17 cellular contexts compared by ENCODE assay signal in the genomic region with DNA sequence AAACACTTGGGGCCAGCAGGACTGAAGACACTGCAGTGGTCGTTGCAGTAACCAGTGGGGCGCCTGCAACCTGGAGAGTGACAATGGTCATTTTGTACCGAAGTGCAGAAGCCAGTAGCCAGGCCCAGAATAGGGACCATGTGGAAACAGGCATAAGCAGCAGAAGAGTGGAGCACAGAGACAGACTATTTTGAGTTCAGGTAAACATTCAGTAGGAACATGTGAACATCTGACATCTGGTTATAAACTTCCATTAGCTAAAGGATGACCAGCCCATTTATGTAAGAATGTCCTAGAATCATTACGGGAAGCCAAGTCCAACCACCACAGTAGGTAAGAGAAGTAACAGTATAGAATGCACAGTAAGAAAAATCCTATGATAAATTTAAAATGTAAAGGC. TPM values are rescaled to one million over a fixed set of nuclear protein-coding genes. Genes with fewer than 3 reads are reported as not detected.
DNase-seq lines count a peak whose midpoint lies in the region; ATAC-seq and TF ChIP-seq lines count a peak whose summit lies in the region.
"Had no signal": no experiment of that assay in that cellular context is flagged by ENCODE, and none has a peak within 500 bp of the region (broad histone marks: within the 10 kb centered on the region; RNA-seq: fewer than 3 reads in every experiment).

No MANE protein-coding gene starts in this region.

- no peak overlapping the region for H2BK5ac ChIP-seq in mesendoderm (ENCODE audit: low read length)

- no peak overlapping the region for H3K4me2 ChIP-seq in mesendoderm (ENCODE audit: low read length)

- no peak for TF ChIP-seq CTCF in brain (conservative IDR thresholded peaks at IDR 0.05)

- H3K4me1 Mint-ChIP-seq in brain, result peaks cover 18% of the 10 kb centered on the region
- no peaks in the 10 kb centered on the region for H3K4me1 Mint-ChIP-seq in stimulated activated naive B cell treated with anti-CD40 and anti-IgM and Interleukin-4, amounts not matched to agents 10 μg/mL and 1 μg/mL and 100 μg/mL, for 72 hours

- H2BK120ac ChIP-seq in mesendoderm (ENCODE audit: low read depth, low read length), result no peak overlapping the region

- no peak overlapping the region for H4K5ac ChIP-seq in mesendoderm (ENCODE audit: low read length)

- H2BK15ac ChIP-seq in mesendoderm (replicated peaks; ENCODE audit: low read depth), result no peak overlapping the region

- H3K56ac ChIP-seq in mesendoderm (ENCODE audit: low read length), result no peak overlapping the region

- H3K36me3 ChIP-seq in HUES48 (ENCODE audit: control insufficient read depth, insufficient read depth, low read length), result peaks cover 53% of the 10 kb centered on the region
- no peaks in the 10 kb centered on the region for H3K36me3 ChIP-seq in mesendoderm (ENCODE audit: control insufficient read depth, insufficient read depth, low read length)

- H3K27ac Mint-ChIP-seq in brain, result peak overlapping the region in 3 of 5 experiments; percentile 91 to 95 (median 92)
- H3K27ac Mint-ChIP-seq in stimulated activated naive B cell treated with anti-CD40 and anti-IgM and Interleukin-4, amounts not matched to agents 10 μg/mL and 1 μg/mL and 100 μg/mL, for 72 hours, result peak overlapping the region; percentile 25

- no peak for ATAC-seq in stimulated activated naive B cell treated with anti-CD40 and anti-IgM and Interleukin-4, amounts not matched to agents 10 μg/mL and 1 μg/mL and 100 μg/mL, for 72 hours (replicated peaks)
- ATAC-seq: HepG2, Panc1, Right ventricle myocardium inferior had no signal

- H3K4ac ChIP-seq in mesendoderm (ENCODE audit: low read depth, low read length), result peak overlapping the region; percentile 25

- no peak overlapping the region for H3K4me3 Mint-ChIP-seq in brain
- H3K4me3 Mint-ChIP-seq in stimulated activated naive B cell treated with anti-CD40 and anti-IgM and Interleukin-4, amounts not matched to agents 10 μg/mL and 1 μg/mL and 100 μg/mL, for 72 hours, result no peak overlapping the region
- H3K4me3 Mint-ChIP-seq: CD4-positive, CD25-positive, alpha-beta regulatory T cell had no signal

- no peaks in the 10 kb centered on the region for H3K79me2 ChIP-seq in mesendoderm (ENCODE audit: control insufficient read depth, insufficient read depth, low read length)

- 0 out of 2 replicates have a peak overlapping the region, but pooled peaks have one; percentile 9 for H3K9ac ChIP-seq in HUES48 (ENCODE audit: low read depth, low read length)
- no peak overlapping the region for H3K9ac ChIP-seq in mesendoderm (ENCODE audit: low read length)

- H3K4me1 ChIP-seq in HUES48 (ENCODE audit: control insufficient read depth, insufficient read depth, low read length) (peaks cover 32% of the 10 kb centered on the region), mesendoderm (ENCODE audit: control insufficient read depth, low read depth, low read length) (peaks cover 5% of the 10 kb centered on the region)

- no peaks in the 10 kb centered on the region for H3K27me3 Mint-ChIP-seq in brain
- no peaks in the 10 kb centered on the region for H3K27me3 Mint-ChIP-seq in stimulated activated naive B cell treated with anti-CD40 and anti-IgM and Interleukin-4, amounts not matched to agents 10 μg/mL and 1 μg/mL and 100 μg/mL, for 72 hours
- H3K27me3 Mint-ChIP-seq: CD4-positive, CD25-positive, alpha-beta regulatory T cell had no signal

- H3K36me3 Mint-ChIP-seq in brain, result peaks cover 62% of the 10 kb centered on the region
- H3K36me3 Mint-ChIP-seq in stimulated activated naive B cell treated with anti-CD40 and anti-IgM and Interleukin-4, amounts not matched to agents 10 μg/mL and 1 μg/mL and 100 μg/mL, for 72 hours, result peaks cover 23 to 46% of the 10 kb centered on the region in 2 donors

- H3K4me3 ChIP-seq in HUES48 (ENCODE audit: low read depth, low read length), result no peak overlapping the region
- no peak overlapping the region for H3K4me3 ChIP-seq in mesendoderm (ENCODE audit: low read length)

- peak overlapping the region; percentile 96 for H3K27ac ChIP-seq in HUES48 (ENCODE audit: low read depth, low read length)
- H3K27ac ChIP-seq in mesendoderm (ENCODE audit: low read depth, low read length), result peak overlapping the region; percentile 56

- H2AK5ac ChIP-seq in mesendoderm (ENCODE audit: low read length), result no peak overlapping the region

- H3K27me3 ChIP-seq in HUES48 (ENCODE audit: control insufficient read depth, insufficient read depth, low read length) (no peaks in the 10 kb centered on the region), mesendoderm (ENCODE audit: insufficient read depth, low read length, poor library complexity) (no peaks in the 10 kb centered on the region)

- H3K79me1 ChIP-seq in mesendoderm (ENCODE audit: low read length), result no peaks in the 10 kb centered on the region

- H3K9me3 ChIP-seq in HUES48 (ENCODE audit: control insufficient read depth, insufficient read depth, low read length), result no peaks in the 10 kb centered on the region

- no peak overlapping the region for H3K18ac ChIP-seq in mesendoderm (ENCODE audit: low read length)

- H3K9me3 Mint-ChIP-seq in brain, result no peaks in the 10 kb centered on the region
- H3K9me3 Mint-ChIP-seq in stimulated activated naive B cell treated with anti-CD40 and anti-IgM and Interleukin-4, amounts not matched to agents 10 μg/mL and 1 μg/mL and 100 μg/mL, for 72 hours, result no peaks in the 10 kb centered on the region
- H3K9me3 Mint-ChIP-seq: CD4-positive, CD25-positive, alpha-beta regulatory T cell had no signal

- DNase-seq in mesendoderm (no peak), retina (no peak), NCI-H446 treated with DMSO at 0.1 percent for 48 hours (lab: John Stamatoyannopoulos, UW) (no peak), LoVo (ENCODE audit: low spot score) (no peak)
- no peak for DNase-seq in stimulated activated naive B cell treated with anti-CD40 and anti-IgM and Interleukin-4, amounts not matched to agents 10 μg/mL and 1 μg/mL and 100 μg/mL, for 72 hours
- DNase-seq: ACHN; Calu3; CD4-positive, CD25-positive, alpha-beta regulatory T cell; MM.1S; NCI-H1105; NCI-H187; NCI-H82 had no signal

- H4K8ac ChIP-seq in mesendoderm (ENCODE audit: low read depth, low read length), result no peak overlapping the region

- no peak overlapping the region for H3K23ac ChIP-seq in mesendoderm (ENCODE audit: low read length)

- no CpG with 5 or more reads among the region's 4 CpGs for WGBS in mesendoderm (ENCODE audit: extremely low coverage, insufficient coverage, low lambda C conversion rate)

RNA-seq across cellular contexts. Expression of gene TKT, which starts 32.4 kb away (rescaled TPM):
- 199 TPM for polyA plus RNA-seq in brain (ENCODE audit: insufficient read depth, low read depth, low replicate concordance)
- 502 TPM for polyA plus RNA-seq in mesendoderm (2013, experiment 1 of 2)
- polyA plus RNA-seq in mesendoderm (2013, experiment 2 of 2), result 522 TPM

RNA-seq across cellular contexts. Expression of gene DCP1A, which starts 59.1 kb away (rescaled TPM):
- polyA plus RNA-seq in brain (ENCODE audit: insufficient read depth, low read depth, low replicate concordance), result 8.0 TPM
- 30.9 TPM for polyA plus RNA-seq in mesendoderm (2013, experiment 1 of 2)
- polyA plus RNA-seq in mesendoderm (2013, experiment 2 of 2), result 26.0 TPM
